34 cellular contexts compared by ENCODE assay signal in the genomic region with DNA sequence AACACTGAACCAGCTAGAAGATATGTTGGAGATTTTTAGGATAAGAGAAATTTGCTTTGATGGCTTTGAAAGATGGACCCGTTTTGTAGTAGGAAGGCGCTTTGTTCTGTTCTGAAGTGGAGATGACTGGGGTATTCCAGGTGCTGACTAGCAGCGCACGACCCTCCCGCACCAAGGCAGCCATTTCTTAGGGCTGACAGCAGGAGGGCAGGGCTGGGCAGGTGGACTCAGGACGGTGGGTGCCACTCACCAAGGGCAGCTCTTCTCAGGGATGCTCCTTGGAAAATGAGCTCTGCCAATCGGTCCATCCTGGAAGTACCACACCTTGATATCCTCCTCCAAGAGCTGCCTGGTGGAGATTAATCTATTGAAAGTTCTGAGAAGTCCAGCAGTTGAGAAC.
"Had no signal": no experiment of that assay in that cellular context is flagged by ENCODE, and none has a peak within 500 bp of the region (broad histone marks: within the 10 kb centered on the region; RNA-seq: fewer than 3 reads in every experiment).

No MANE protein-coding gene starts in this region.

- H3K9me3 ChIP-seq: adrenal gland, body of pancreas, breast epithelium had no signal

- DNase-seq: activated B cell treated with CpG ODN at 0.5 μM for 24 hours; activated CD4-positive, alpha-beta memory T cell treated with anti-CD3 and anti-CD28 coated beads for 36 hours; activated CD4-positive, alpha-beta T cell treated with anti-CD3 and anti-CD28 coated beads for 4 hours; activated CD4-positive, alpha-beta T cell treated with anti-CD3 and anti-CD28 coated beads, Interleukin-2, amount 10 ng/mL, durations not matched to agents 24 days and 14 days; activated CD4-positive, alpha-beta T cell treated with anti-CD3 and anti-CD28 coated beads, Interleukin-2, amount 50 U/mL, for 1 hour; activated CD4-positive, alpha-beta T cell treated with anti-CD3 and anti-CD28 coated beads, Interleukin-2, amount 50 U/mL, for 4 hours; activated CD4-positive, CD25-positive, alpha-beta regulatory T cell treated with anti-CD3 and anti-CD28 coated beads, Interleukin-2, amount 50 U/mL, for 72 hours; activated CD8-positive, alpha-beta memory T cell treated with anti-CD3 and anti-CD28 coated beads, Interleukin-2, amount 50 U/mL, for 4 hours; activated CD8-positive, alpha-beta T cell treated with anti-CD3 and anti-CD28 coated beads for 36 hours; activated effector memory CD4-positive, alpha-beta T cell treated with anti-CD3 and anti-CD28 coated beads, Interleukin-2, amount 50 U/mL, for 16 hours; activated gamma-delta T cell treated with Interleukin-2 at 50 U/mL for 16 hours; activated naive CD4-positive, alpha-beta T cell; activated naive CD4-positive, alpha-beta T cell treated with anti-CD3 and anti-CD28 coated beads for 36 hours; activated naive CD4-positive, alpha-beta T cell treated with anti-CD3 and anti-CD28 coated beads, Interleukin-2, amount 50 U/mL, for 16 hours; activated naive CD8-positive, alpha-beta T cell treated with anti-CD3 and anti-CD28 coated beads for 36 hours; activated T-cell treated with anti-CD3 and anti-CD28 coated beads for 4 hours; activated T-cell treated with anti-CD3 and anti-CD28 coated beads, Interleukin-2, amount 50 U/mL, for 1 hour; activated T-cell treated with anti-CD3 and anti-CD28 coated beads, Interleukin-2, amount 50 U/mL, for 4 hours; activated T-cell treated with anti-CD3 and anti-CD28 coated beads, Interleukin-2, amount 50 U/mL, for 72 hours; adrenal gland; amniotic stem cell; aorta; body of pancreas; brain microvascular endothelial cell; central memory CD4-positive, alpha-beta T cell; T-helper 1 cell; T-helper 2 cell; T-helper 9 cell had no signal

- H3K4me3 ChIP-seq: adrenal gland, body of pancreas, breast epithelium had no signal

- H3K4me1 ChIP-seq: adrenal gland, body of pancreas, breast epithelium had no signal

- H3K27me3 ChIP-seq: adrenal gland, body of pancreas, brain microvascular endothelial cell, breast epithelium had no signal

- ATAC-seq: activated CD8-positive, alpha-beta T cell treated with anti-CD3 and anti-CD28 coated beads for 36 hours; activated naive CD4-positive, alpha-beta T cell treated with anti-CD3 and anti-CD28 coated beads, Interleukin-2, amount 50 U/mL, for 72 hours; activated T-cell treated with anti-CD3 and anti-CD28 coated beads, Interleukin-2, amount 50 U/mL, for 4 hours; activated T-cell treated with anti-CD3 and anti-CD28 coated beads, Interleukin-2, amount 50 U/mL, for 72 hours; activated T-helper 17 cell treated with anti-CD3 and anti-CD28 coated beads, Interleukin-2, amount 50 U/mL, for 72 hours; body of pancreas had no signal

- FAIRE-seq: astrocyte, TTC549 had no signal

- H3K36me3 ChIP-seq: adrenal gland, brain microvascular endothelial cell, breast epithelium had no signal

- H3K27ac ChIP-seq: adrenal gland, body of pancreas, brain microvascular endothelial cell, breast epithelium, VCaP had no signal
